ENCODE assay signal across 19 cellular contexts in genomic region chr6:40844241-40844640, GRCh38.
DNase-seq lines count a peak whose midpoint lies in the region; ATAC-seq and TF ChIP-seq lines count a peak whose summit lies in the region.
"Had no signal": no experiment of that assay in that cellular context is flagged by ENCODE, and none has a peak within 500 bp of the region (broad histone marks: within the 10 kb centered on the region; RNA-seq: fewer than 3 reads in every experiment).

No MANE protein-coding gene starts in this region.

- peak; percentile 76 for DNase-seq in A673 (ENCODE audit: low spot score)
- DNase-seq in NCI-H69 (lab: John Stamatoyannopoulos, UW) = peak; percentile 47
- DNase-seq in left colon = no peak
- no peak for DNase-seq in iPS-NIHi7 (ENCODE audit: extremely low spot score)
- DNase-seq in body of pancreas = no peak
- DNase-seq in left lobe of liver (ENCODE audit: low spot score) = no peak
- DNase-seq: 8988T; Caco-2; CD4-positive, CD25-positive, alpha-beta regulatory T cell; CD8-positive, alpha-beta T cell; DMS53; DMS79 treated with DMSO at 0.1 percent for 48 hours; GF-D8; H9 had no signal

- H3K27ac ChIP-seq in A673 (ENCODE audit: low read depth, low read length, poor library complexity, severe bottlenecking) (peak overlapping the region; percentile 46), body of pancreas (no peak overlapping the region)
- H3K27ac ChIP-seq: A549, BLaER1, C4-2B had no signal

- H3K4me1 ChIP-seq in A673 (ENCODE audit: insufficient read depth, low read length, poor library complexity, severe bottlenecking) (peaks cover 30% of the 10 kb centered on the region), body of pancreas (no peaks in the 10 kb centered on the region)
- H3K4me1 ChIP-seq: A549, Caco-2 had no signal

- intact Hi-C loops in A673 (cut with micrococcal nuclease; ENCODE audit: unreplicated experiment) (no loop called here), left colon (cut with DNase I, micrococcal nuclease) (no loop called here), body of pancreas (cut with DNase I) (no loop called here)

- TF ChIP-seq POLR2A in body of pancreas (IDR thresholded peaks at IDR 0.05) = no peak

- POLR2A ChIA-PET in A673 (lab: Charles Lee; ENCODE audit: low non-redundant PET) = no interaction called here

- no peaks in the 10 kb centered on the region for H3K9me3 ChIP-seq in A673 (ENCODE audit: low read depth, low read length, poor library complexity, severe bottlenecking)
- H3K9me3 ChIP-seq in body of pancreas = no peaks in the 10 kb centered on the region
- H3K9me3 ChIP-seq: A549, BLaER1 had no signal

- H3K4me3 ChIP-seq in A673 (ENCODE audit: low read depth, low read length, poor library complexity, severe bottlenecking) (no peak overlapping the region), body of pancreas (no peak overlapping the region)
- H3K4me3 ChIP-seq: A549, BLaER1, GM23338 had no signal

- H3K36me3 ChIP-seq in A673 (ENCODE audit: insufficient read depth, low read length, poor library complexity, severe bottlenecking) (no peaks in the 10 kb centered on the region), body of pancreas (replicated peaks in 1 of 2; ENCODE audit: insufficient read depth in 1 of 2, low read depth in 2 of 2) (no peaks in the 10 kb centered on the region)
- H3K36me3 ChIP-seq: BLaER1 had no signal

- BruUV-seq in A673 (replicated peaks; lab: Mats Ljungman, UMichigan) = no TSS peak

- 48 to 54% methylated on average over 1 of the region's 1 CpG for WGBS in body of pancreas, 2 donors

- ATAC-seq in left colon (peak; percentile 65), body of pancreas (no peak), left lobe of liver (no peak)
- ATAC-seq: A549; CD8-positive, alpha-beta T cell; GM23338; HCT116 had no signal

- CTCF ChIA-PET in A673 (lab: Charles Lee) = no interaction called here

- H3K27me3 ChIP-seq in A673 (replicated peaks; ENCODE audit: insufficient read depth, low read depth, low read length, poor library complexity) = no peaks in the 10 kb centered on the region
- no peaks in the 10 kb centered on the region for H3K27me3 ChIP-seq in body of pancreas
- H3K27me3 ChIP-seq: BLaER1 had no signal

- 0 out of 2 replicates have a peak, but pooled peaks have one; percentile 15 for TF ChIP-seq CTCF in A673 (conservative IDR thresholded peaks at IDR 0.05; ENCODE audit: low read depth, low read length)
- TF ChIP-seq CTCF in body of pancreas (IDR thresholded peaks at IDR 0.05) = no peak

Comparison
In these comparisons a context has a peak if more than half of its experiments do, and no peak if none do; other contexts are left out.
1. DNase-seq: peak in A673 (single experiment) and NCI-H69 (single experiment); none in left colon (0 of 2), iPS-NIHi7 (single experiment), body of pancreas (0 of 4) and left lobe of liver (single experiment).